Comparison of ENCODE assay signal across 1 cellular context in genomic region chr12:6341439-6342139, GRCh38.
TF ChIP-seq lines count a peak whose summit lies in the region.

Gene TNFRSF1A (minus strand): TSS chr12:6342076. CDS start chr12:6341814, 262 bp downstream.

TF ChIP-seq in HepG2, 621 proteins besides CTCF, POLR2A, EP300 and RAD21 (continued from another document and continues in another):
- TF ChIP-seq MAZ (IDR thresholded peaks at IDR 0.05; ENCODE audit: borderline replicate concordance, low read depth, low read length), result 0 out of 2 replicates have a peak, but pooled peaks have one; percentile 53
- TF ChIP-seq MAZ (CRISPR knock-in tag; IDR thresholded peaks at IDR 0.05; ENCODE audit: low read depth), result peak; percentile 72; the same call in 1 of the 2 replicates
- TF ChIP-seq JUND (CRISPR knock-in tag; IDR thresholded peaks at IDR 0.05), result no peak
- TF ChIP-seq PRDM10 (CRISPR knock-in tag; IDR thresholded peaks at IDR 0.05; ENCODE audit: low read depth), result no peak
- no peak for TF ChIP-seq ZNF407 (CRISPR knock-in tag; IDR thresholded peaks at IDR 0.05; ENCODE audit: not compliant biosample characterization)
- no peak for TF ChIP-seq CENPBD1 (CRISPR knock-in tag; IDR thresholded peaks at IDR 0.05; ENCODE audit: borderline replicate concordance, low read depth)
- TF ChIP-seq RBM39 (IDR thresholded peaks at IDR 0.05; ENCODE audit: low read depth, low read length, poor library complexity, severe bottlenecking), result peak; percentile 67
- TF ChIP-seq TEF (CRISPR knock-in tag; IDR thresholded peaks at IDR 0.05), result no peak
- no peak for TF ChIP-seq KIAA2018 (CRISPR knock-in tag; IDR thresholded peaks at IDR 0.05; ENCODE audit: borderline replicate concordance)
- TF ChIP-seq ZSCAN5A (CRISPR knock-in tag; IDR thresholded peaks at IDR 0.05; ENCODE audit: borderline replicate concordance), result no peak; the same call in 1 of the 2 replicates
- peak; percentile 60 for TF ChIP-seq IRF9 (CRISPR knock-in tag; IDR thresholded peaks at IDR 0.05; ENCODE audit: borderline replicate concordance)
- no peak for TF ChIP-seq ARNTL (CRISPR knock-in tag; IDR thresholded peaks at IDR 0.05)
- TF ChIP-seq MYPOP (CRISPR knock-in tag; IDR thresholded peaks at IDR 0.05), result no peak; the same call in 1 of the 2 replicates
- no peak for TF ChIP-seq ZNF383 (CRISPR knock-in tag; IDR thresholded peaks at IDR 0.05; ENCODE audit: borderline replicate concordance)
- no peak for TF ChIP-seq LCORL (IDR thresholded peaks at IDR 0.05)
- TF ChIP-seq LCORL (CRISPR knock-in tag; IDR thresholded peaks at IDR 0.05), result peak; percentile 82
- no peak for TF ChIP-seq SNAPC5 (CRISPR knock-in tag; IDR thresholded peaks at IDR 0.05; ENCODE audit: borderline replicate concordance)
- peak; percentile 74 for TF ChIP-seq SALL1 (CRISPR knock-in tag; IDR thresholded peaks at IDR 0.05)
- no peak for TF ChIP-seq GMEB1 (CRISPR knock-in tag; IDR thresholded peaks at IDR 0.05; ENCODE audit: borderline replicate concordance)
- no peak for TF ChIP-seq NR2F1 (CRISPR knock-in tag; IDR thresholded peaks at IDR 0.05)
- TF ChIP-seq NRL (CRISPR knock-in tag; IDR thresholded peaks at IDR 0.05; ENCODE audit: borderline replicate concordance), result no peak
- peak; percentile 5 for TF ChIP-seq YY1 (IDR thresholded peaks at IDR 0.05; ENCODE audit: insufficient read depth, insufficient replicate concordance, low read depth, low read length)
